ENCODE assay signal across 21 cellular contexts in the genomic region with DNA sequence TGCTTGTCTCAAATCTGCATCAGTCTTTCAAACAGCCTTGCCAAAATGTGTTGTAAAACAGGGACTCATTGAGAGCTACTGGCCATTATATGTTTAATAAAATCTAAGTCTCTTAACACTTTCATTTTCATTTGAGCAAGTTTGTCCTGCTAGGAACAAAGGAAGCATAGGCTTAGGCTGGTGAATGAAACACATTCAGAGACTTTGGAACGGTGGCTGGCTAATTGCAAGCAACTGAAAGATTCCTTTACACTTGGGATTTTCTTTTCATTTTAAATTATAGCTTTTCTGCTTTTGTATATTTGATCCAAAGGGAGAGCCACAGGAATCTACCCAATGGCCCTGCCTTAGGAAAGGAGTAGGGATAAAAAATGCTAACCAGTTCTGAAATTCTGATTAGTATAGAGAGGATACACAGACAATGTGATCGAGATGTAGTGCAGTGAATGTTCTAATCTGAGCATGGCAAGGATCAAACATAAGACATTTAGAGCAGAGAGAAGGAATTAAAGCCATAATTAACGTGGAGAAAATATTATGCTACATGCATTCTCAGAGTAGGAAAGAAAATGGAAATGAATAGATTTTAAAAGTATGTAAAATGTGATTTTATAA.
A peak's percentile ranks its signal among the peaks of the same experiment; 100 is the strongest.
DNase-seq lines count a peak whose midpoint lies in the region; ATAC-seq and TF ChIP-seq lines count a peak whose summit lies in the region.
"Had no signal": no experiment of that assay in that cellular context is flagged by ENCODE, and none has a peak within 500 bp of the region (broad histone marks: within the 10 kb centered on the region; RNA-seq: fewer than 3 reads in every experiment).

No MANE protein-coding gene starts in this region.

- H3K4me1 ChIP-seq in neuron (ENCODE audit: insufficient read depth, low read length) = no peaks in the 10 kb centered on the region
- H3K4me1 ChIP-seq: esophagus squamous epithelium, gastroesophageal sphincter had no signal

- no peak for ATAC-seq in HG03432 (IDR thresholded peaks at IDR 0.05; ENCODE audit: unreplicated experiment)
- ATAC-seq in HG03025 (IDR thresholded peaks at IDR 0.05; ENCODE audit: low FRiP score, unreplicated experiment) = no peak
- ATAC-seq: activated T-cell treated with anti-CD3 and anti-CD28 coated beads, Interleukin-2, amount 50 U/mL, for 4 hours; gastroesophageal sphincter; natural killer cell had no signal

- in situ Hi-C loops in astrocyte of the cerebellum (cut with HindIII; ENCODE audit: low sequenced_read_pairs) = no loop called here

- peak overlapping the region; percentile 61 for H2AFZ ChIP-seq in neuron (ENCODE audit: low read depth, low read length)

- no peaks in the 10 kb centered on the region for H3K36me3 ChIP-seq in neuron (ENCODE audit: insufficient read depth, low read length)
- H3K36me3 ChIP-seq: esophagus squamous epithelium, gastroesophageal sphincter had no signal

- no peaks in the 10 kb centered on the region for H3K27me3 ChIP-seq in neuron (ENCODE audit: insufficient read depth, low read length)
- H3K27me3 ChIP-seq: esophagus squamous epithelium, gastroesophageal sphincter had no signal

- peak; percentile 5 for DNase-seq in Ammon's horn (ENCODE audit: low spot score)
- peak; percentile 28 for DNase-seq in LHCN-M2 (ENCODE audit: low read depth)
- DNase-seq in astrocyte of the cerebellum (ENCODE audit: low read depth) = peak; percentile 5
- DNase-seq in NOMO-1 treated with DMSO at 0.1 percent for 48 hours (lab: John Stamatoyannopoulos, UW; ENCODE audit: unreplicated experiment) = no peak
- DNase-seq: activated CD4-positive, CD25-positive, alpha-beta regulatory T cell; activated CD8-positive, alpha-beta memory T cell treated with anti-CD3 and anti-CD28 coated beads for 24 hours; activated naive CD4-positive, alpha-beta T cell treated with anti-CD3 and anti-CD28 coated beads for 36 hours; activated T-cell treated with anti-CD3 and anti-CD28 coated beads, Interleukin-2, amount 50 U/mL, for 4 hours; anterior cingulate cortex; CD8-positive, alpha-beta memory T cell; effector CD8-positive, alpha-beta T cell; esophagus squamous epithelium; natural killer cell; NCI-H748 treated with DMSO at 0.1 percent for 48 hours; posterior cingulate gyrus; stimulated activated naive CD4-positive, alpha-beta T cell treated with Interleukin-2 at 50 U/mL for 16 hours; T1000 had no signal

- no peak for TF ChIP-seq CTCF in astrocyte of the cerebellum (IDR thresholded peaks at IDR 0.05; ENCODE audit: low read depth, low read length, missing control alignments)

- H3K4me3 ChIP-seq in astrocyte of the cerebellum (ENCODE audit: low read depth, low read length) (no peak overlapping the region), neuron (ENCODE audit: low read length) (no peak overlapping the region)
- H3K4me3 ChIP-seq: esophagus squamous epithelium, gastroesophageal sphincter had no signal

- H3K9me3 ChIP-seq in neuron (ENCODE audit: low read length) = no peaks in the 10 kb centered on the region
- H3K9me3 ChIP-seq: esophagus squamous epithelium, gastroesophageal sphincter had no signal
